In genomic region chr16:22206013-22206846, GRCh38 we compare ENCODE assay signal across 8 cellular contexts. TPM values are rescaled to one million over a fixed set of nuclear protein-coding genes. Genes with fewer than 3 reads are reported as not detected.
DNase-seq lines count a peak whose midpoint lies in the region; TF ChIP-seq lines count a peak whose summit lies in the region.

TSS of gene EEF2K (plus strand) at chr16:22206278. CDS start at chr16:22225730, 19,452 bp downstream.

- peak within 1 kb of the TSS; percentile 99 for H2AFZ ChIP-seq in neuron (ENCODE audit: low read depth, low read length)

- TF ChIP-seq CTCF in LNCaP clone FGC (IDR thresholded peaks at IDR 0.05; ENCODE audit: control insufficient read depth, extremely low read depth, insufficient read depth) (peak; percentile 92), foreskin fibroblast (IDR thresholded peaks at IDR 0.05; ENCODE audit: low read depth, low read length) (peak; percentile 60), subcutaneous adipose tissue (IDR thresholded peaks at IDR 0.05; ENCODE audit: low read depth) (no peak)

- no peaks in the 10 kb centered on the region for H3K36me3 ChIP-seq in ES-I3 (ENCODE audit: insufficient read depth, low read length)
- H3K36me3 ChIP-seq in neuron (ENCODE audit: insufficient read depth, low read length): no peaks in the 10 kb centered on the region

- H3K9me3 ChIP-seq in ES-I3 (ENCODE audit: control insufficient read depth, insufficient read depth, low read length) (no peaks in the 10 kb centered on the region), neuron (ENCODE audit: low read length) (no peaks in the 10 kb centered on the region)

- peak within 1 kb of the TSS; percentile 66 for H3K4me3 ChIP-seq in LNCaP clone FGC (ENCODE audit: low read depth, low read length)
- peak within 1 kb of the TSS; percentile 73 to 82 for H3K4me3 ChIP-seq in foreskin fibroblast (ENCODE audit: low read depth in 1 of 2, low read length in 2 of 2)
- peak within 1 kb of the TSS; percentile 92 for H3K4me3 ChIP-seq in neuron (ENCODE audit: low read length)

- H3K4me1 ChIP-seq in ES-I3 (ENCODE audit: insufficient read depth, low read length): peaks cover 10% of the 10 kb centered on the region; the same call in 1 of the 2 replicates
- no peaks in the 10 kb centered on the region for H3K4me1 ChIP-seq in neuron (ENCODE audit: insufficient read depth, low read length)

- peak within 1 kb of the TSS; percentile 82 for H3K9ac ChIP-seq in ES-I3 (ENCODE audit: low read depth, low read length)

- peak; percentile 95 for DNase-seq in H4 (ENCODE audit: low spot score)
- DNase-seq in LNCaP clone FGC (ENCODE audit: low read depth): peak; percentile 92
- peak; percentile 93 to 95 for DNase-seq in SHP77 (lab: John Stamatoyannopoulos, UW)
- DNase-seq in activated gamma-delta T cell treated with Interleukin-2 at 50 U/mL for 16 hours: peak; percentile 75
- DNase-seq in foreskin fibroblast: peak; percentile 95 to 98

- H3K27me3 ChIP-seq in neuron (ENCODE audit: insufficient read depth, low read length): no peaks in the 10 kb centered on the region

RNA-seq across cellular contexts. Expression of gene EEF2K, which starts in this region (rescaled TPM):
- 9.2 and 11.1 TPM in 2 replicates for total RNA-seq in H4 (2014; rRNA removed; shearing (Covaris generic))
- total RNA-seq in subcutaneous adipose tissue: 10 to 100 TPM; 24.6 to 55.6 (median 35.7) TPM

Comparison
In these comparisons a context has a peak if more than half of its experiments do, and no peak if none do; other contexts are left out.
1. Peak in every context shown above with its lines: DNase-seq and H3K4me3 ChIP-seq.